ENCODE assay signal across 1 cellular context in the genomic region with DNA sequence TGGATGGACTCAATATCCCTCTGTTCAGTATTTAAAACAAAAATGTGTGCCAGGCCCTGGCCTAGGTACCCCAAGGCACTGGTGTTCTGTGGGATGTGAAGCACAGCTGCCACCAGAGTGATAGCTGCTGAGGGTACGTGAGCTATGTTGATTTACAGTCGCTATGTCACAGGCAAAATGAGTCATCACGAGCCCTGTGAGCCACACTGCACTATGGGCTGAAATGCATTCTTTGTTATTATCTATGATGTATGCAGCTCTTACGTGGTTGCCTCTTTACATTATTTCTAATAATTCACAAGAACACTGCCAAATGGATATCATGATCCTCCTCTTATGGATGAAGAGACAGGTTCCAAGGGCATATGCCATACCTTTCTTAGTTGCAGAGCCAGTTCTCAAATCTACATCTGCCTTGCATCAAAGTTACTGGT.
TF ChIP-seq lines count a peak whose summit lies in the region.

No MANE protein-coding gene starts in this region.

TF ChIP-seq in IMR-90, 13 proteins besides CTCF, POLR2A, EP300 and RAD21:
- TF ChIP-seq CEBPB (IDR thresholded peaks at IDR 0.05; ENCODE audit: low read depth, low read length) = no peak
- TF ChIP-seq MXI1 (IDR thresholded peaks at IDR 0.05; ENCODE audit: borderline replicate concordance, low read depth, low read length) = no peak
- TF ChIP-seq MAFK (IDR thresholded peaks at IDR 0.05; ENCODE audit: low read depth, low read length) = no peak
- TF ChIP-seq SMC3 (IDR thresholded peaks at IDR 0.05; ENCODE audit: low read depth, low read length) = no peak
- TF ChIP-seq FOS (IDR thresholded peaks at IDR 0.05; ENCODE audit: low read depth, low read length) = peak; percentile 72
- no peak for TF ChIP-seq CHD1 (IDR thresholded peaks at IDR 0.05; ENCODE audit: low read depth, low read length)
- TF ChIP-seq BHLHE40 (IDR thresholded peaks at IDR 0.05; ENCODE audit: low read depth, low read length) = peak; percentile 30; the same call in 1 of the 2 replicates
